In genomic region chr5:81222285-81222684, GRCh38 we compare ENCODE assay signal across 26 cellular contexts. TPM values are rescaled to one million over a fixed set of nuclear protein-coding genes. Genes with fewer than 3 reads are reported as not detected.
"Had no signal": no experiment of that assay in that cellular context is flagged by ENCODE, and none has a peak within 500 bp of the region (broad histone marks: within the 10 kb centered on the region; RNA-seq: fewer than 3 reads in every experiment).

No MANE protein-coding gene starts in this region.

- H3K4me3 ChIP-seq: neural progenitor cell, ovary, psoas muscle, right lobe of liver, sigmoid colon, stomach, thoracic aorta, thyroid gland, tibial nerve, upper lobe of left lung, uterus had no signal

- H3K4me2 ChIP-seq: neural progenitor cell had no signal

- H3K9ac ChIP-seq: neural progenitor cell, parathyroid adenoma had no signal

- H3K4me1 ChIP-seq: neural progenitor cell, parathyroid adenoma, psoas muscle, right lobe of liver, sigmoid colon, stomach, thyroid gland, tibial nerve, upper lobe of left lung, uterus had no signal

- H3K27ac ChIP-seq: neural progenitor cell, ovary, parathyroid adenoma, psoas muscle, right lobe of liver, sigmoid colon, stomach, thoracic aorta, thyroid gland, tibial nerve, upper lobe of left lung, uterus had no signal

- H3K36me3 ChIP-seq: neural progenitor cell, ovary, right lobe of liver, sigmoid colon, stomach, thoracic aorta, thyroid gland, upper lobe of left lung, uterus had no signal

- ATAC-seq: natural killer cell; psoas muscle; right cardiac atrium; right lobe of liver; stimulated activated effector memory CD8-positive, alpha-beta T cell treated with anti-CD3 and anti-CD28 coated beads, Interleukin-12 subunit alpha, Interleukin-12 subunit beta, amount 100 ng/mL, for 72 hours; stimulated activated naive B cell treated with anti-CD40 and anti-IgM and Interleukin-4, amounts not matched to agents 10 μg/mL and 1 μg/mL and 100 μg/mL, for 72 hours had no signal

- H3K79me2 ChIP-seq: parathyroid adenoma had no signal

- H2AFZ ChIP-seq: neural progenitor cell, parathyroid adenoma had no signal

- H3K9me3 ChIP-seq: ovary, psoas muscle, right lobe of liver, sigmoid colon, stomach, thoracic aorta, thyroid gland, tibial nerve, upper lobe of left lung, uterus had no signal

- H3K27me3 ChIP-seq: neural progenitor cell, ovary, right lobe of liver, sigmoid colon, stomach, thyroid gland, tibial nerve, upper lobe of left lung, uterus had no signal

- DNase-seq: natural killer cell; occipital lobe; ovary; posterior cingulate gyrus; psoas muscle; right cardiac atrium; right lobe of liver; sigmoid colon; small intestine; stimulated activated CD4-positive, alpha-beta T cell treated with anti-CD3 and anti-CD28 coated beads, Interleukin-15, amount 100 ng/mL, for 24 hours; stimulated activated CD4-positive, alpha-beta T cell treated with anti-CD3 and anti-CD28 coated beads, Interleukin-2, amount 100 ng/mL, for 24 hours; stimulated activated CD4-positive, alpha-beta T cell treated with anti-CD3 and anti-CD28 coated beads, Interleukin-2, amount 100 ng/mL, for 48 hours; stimulated activated CD4-positive, alpha-beta T cell treated with anti-CD3 and anti-CD28 coated beads, Interleukin-4, amount 100 ng/mL, for 24 hours; stimulated activated naive B cell treated with anti-CD40 and anti-IgM and Interleukin-4, amounts not matched to agents 10 μg/mL and 1 μg/mL and 100 μg/mL, for 72 hours; stimulated activated naive CD4-positive, alpha-beta T cell treated with Interleukin-2 at 50 U/mL for 16 hours; stomach; thyroid gland; trophoblast cell; upper lobe of left lung; uterus had no signal

RNA-seq across cellular contexts. Expression of gene CKMT2, which starts 10.8 kb away (rescaled TPM):
- total RNA-seq: natural killer cell had no signal
- polyA plus RNA-seq: neural cell had no signal
